1 cellular context compared by ENCODE assay signal in the genomic region with DNA sequence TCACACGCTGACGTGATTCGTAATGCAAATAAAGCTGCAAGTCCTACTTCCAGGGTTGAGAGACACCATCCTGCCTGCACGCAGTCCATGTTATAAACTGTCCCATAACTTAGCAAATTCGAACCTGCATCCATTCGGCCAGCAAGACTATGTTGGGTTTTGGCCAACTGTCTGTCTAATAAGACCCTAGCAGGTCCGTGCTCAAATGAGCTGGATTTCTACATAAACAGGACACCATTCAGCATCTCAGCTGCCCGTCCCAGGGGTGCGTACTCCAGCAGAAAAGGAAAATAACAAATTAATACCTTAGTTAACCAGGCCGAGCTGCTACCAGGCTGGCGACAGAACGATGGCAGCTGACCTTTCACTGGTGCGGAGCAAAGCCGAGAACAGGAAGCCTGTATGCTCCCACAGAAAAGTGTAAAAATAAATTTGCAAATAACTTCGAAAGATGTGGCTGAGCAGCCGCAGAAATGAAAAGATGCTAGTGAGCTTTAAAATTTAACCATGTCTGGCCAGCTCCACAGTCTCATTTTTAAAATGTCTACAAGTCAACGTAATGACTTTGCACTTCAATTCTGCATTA.
TF ChIP-seq lines count a peak whose summit lies in the region.

No MANE protein-coding gene starts in this region.

TF ChIP-seq in GM23338, 12 proteins besides CTCF, POLR2A, EP300 and RAD21 (continued from another document):
- TF ChIP-seq, protein P1, sequence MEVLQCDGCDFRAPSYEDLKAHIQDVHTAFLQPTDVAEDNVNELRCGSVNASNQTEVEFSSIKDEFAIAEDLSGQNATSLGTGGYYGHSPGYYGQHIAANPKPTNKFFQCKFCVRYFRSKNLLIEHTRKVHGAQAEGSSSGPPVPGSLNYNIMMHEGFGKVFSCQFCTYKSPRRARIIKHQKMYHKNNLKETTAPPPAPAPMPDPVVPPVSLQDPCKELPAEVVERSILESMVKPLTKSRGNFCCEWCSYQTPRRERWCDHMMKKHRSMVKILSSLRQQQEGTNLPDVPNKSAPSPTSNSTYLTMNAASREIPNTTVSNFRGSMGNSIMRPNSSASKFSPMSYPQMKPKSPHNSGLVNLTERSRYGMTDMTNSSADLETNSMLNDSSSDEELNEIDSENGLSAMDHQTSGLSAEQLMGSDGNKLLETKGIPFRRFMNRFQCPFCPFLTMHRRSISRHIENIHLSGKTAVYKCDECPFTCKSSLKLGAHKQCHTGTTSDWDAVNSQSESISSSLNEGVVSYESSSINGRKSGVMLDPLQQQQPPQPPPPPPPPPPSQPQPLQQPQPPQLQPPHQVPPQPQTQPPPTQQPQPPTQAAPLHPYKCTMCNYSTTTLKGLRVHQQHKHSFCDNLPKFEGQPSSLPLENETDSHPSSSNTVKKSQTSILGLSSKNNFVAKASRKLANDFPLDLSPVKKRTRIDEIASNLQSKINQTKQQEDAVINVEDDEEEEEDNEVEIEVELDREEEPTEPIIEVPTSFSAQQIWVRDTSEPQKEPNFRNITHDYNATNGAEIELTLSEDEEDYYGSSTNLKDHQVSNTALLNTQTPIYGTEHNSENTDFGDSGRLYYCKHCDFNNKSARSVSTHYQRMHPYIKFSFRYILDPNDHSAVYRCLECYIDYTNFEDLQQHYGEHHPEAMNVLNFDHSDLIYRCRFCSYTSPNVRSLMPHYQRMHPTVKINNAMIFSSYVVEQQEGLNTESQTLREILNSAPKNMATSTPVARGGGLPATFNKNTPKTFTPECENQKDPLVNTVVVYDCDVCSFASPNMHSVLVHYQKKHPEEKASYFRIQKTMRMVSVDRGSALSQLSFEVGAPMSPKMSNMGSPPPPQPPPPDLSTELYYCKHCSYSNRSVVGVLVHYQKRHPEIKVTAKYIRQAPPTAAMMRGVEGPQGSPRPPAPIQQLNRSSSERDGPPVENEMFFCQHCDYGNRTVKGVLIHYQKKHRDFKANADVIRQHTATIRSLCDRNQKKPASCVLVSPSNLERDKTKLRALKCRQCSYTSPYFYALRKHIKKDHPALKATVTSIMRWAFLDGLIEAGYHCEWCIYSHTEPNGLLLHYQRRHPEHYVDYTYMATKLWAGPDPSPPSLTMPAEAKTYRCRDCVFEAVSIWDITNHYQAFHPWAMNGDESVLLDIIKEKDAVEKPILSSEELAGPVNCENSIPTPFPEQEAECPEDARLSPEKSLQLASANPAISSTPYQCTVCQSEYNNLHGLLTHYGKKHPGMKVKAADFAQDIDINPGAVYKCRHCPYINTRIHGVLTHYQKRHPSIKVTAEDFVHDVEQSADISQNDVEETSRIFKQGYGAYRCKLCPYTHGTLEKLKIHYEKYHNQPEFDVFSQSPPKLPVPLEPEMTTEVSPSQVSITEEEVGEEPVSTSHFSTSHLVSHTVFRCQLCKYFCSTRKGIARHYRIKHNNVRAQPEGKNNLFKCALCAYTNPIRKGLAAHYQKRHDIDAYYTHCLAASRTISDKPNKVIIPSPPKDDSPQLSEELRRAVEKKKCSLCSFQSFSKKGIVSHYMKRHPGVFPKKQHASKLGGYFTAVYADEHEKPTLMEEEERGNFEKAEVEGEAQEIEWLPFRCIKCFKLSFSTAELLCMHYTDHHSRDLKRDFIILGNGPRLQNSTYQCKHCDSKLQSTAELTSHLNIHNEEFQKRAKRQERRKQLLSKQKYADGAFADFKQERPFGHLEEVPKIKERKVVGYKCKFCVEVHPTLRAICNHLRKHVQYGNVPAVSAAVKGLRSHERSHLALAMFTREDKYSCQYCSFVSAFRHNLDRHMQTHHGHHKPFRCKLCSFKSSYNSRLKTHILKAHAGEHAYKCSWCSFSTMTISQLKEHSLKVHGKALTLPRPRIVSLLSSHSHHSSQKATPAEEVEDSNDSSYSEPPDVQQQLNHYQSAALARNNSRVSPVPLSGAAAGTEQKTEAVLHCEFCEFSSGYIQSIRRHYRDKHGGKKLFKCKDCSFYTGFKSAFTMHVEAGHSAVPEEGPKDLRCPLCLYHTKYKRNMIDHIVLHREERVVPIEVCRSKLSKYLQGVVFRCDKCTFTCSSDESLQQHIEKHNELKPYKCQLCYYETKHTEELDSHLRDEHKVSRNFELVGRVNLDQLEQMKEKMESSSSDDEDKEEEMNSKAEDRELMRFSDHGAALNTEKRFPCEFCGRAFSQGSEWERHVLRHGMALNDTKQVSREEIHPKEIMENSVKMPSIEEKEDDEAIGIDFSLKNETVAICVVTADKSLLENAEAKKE (CRISPR knock-in tag; IDR thresholded peaks at IDR 0.05), result no peak
